Comparison of ENCODE assay signal across 17 cellular contexts in genomic region chr17:3773511-3773910, GRCh38. TPM values are rescaled to one million over a fixed set of nuclear protein-coding genes. Genes with fewer than 3 reads are reported as not detected.
DNase-seq lines count a peak whose midpoint lies in the region; ATAC-seq lines count a peak whose summit lies in the region.
"Had no signal": no experiment of that assay in that cellular context is flagged by ENCODE, and none has a peak within 500 bp of the region (broad histone marks: within the 10 kb centered on the region; RNA-seq: fewer than 3 reads in every experiment).

No MANE protein-coding gene starts in this region.

- H3K36me3 ChIP-seq in adipocyte (ENCODE audit: control insufficient read depth, insufficient read depth, low read length, severe bottlenecking), result no peaks in the 10 kb centered on the region

- H3K9me3 ChIP-seq in adipocyte (ENCODE audit: control insufficient read depth, low read length), result no peaks in the 10 kb centered on the region

- DNase-seq in A172 (ENCODE audit: low spot score) (peak; percentile 75), HS-27A (ENCODE audit: low read depth) (peak; percentile 15), adipocyte (ENCODE audit: low read depth) (peak; percentile 44), glomerular visceral epithelial cell (ENCODE audit: extremely low spot score) (peak; percentile 50), kidney glomerular epithelial cell (lab: John Stamatoyannopoulos, UW) (no peak)
- DNase-seq in effector CD8-positive, alpha-beta T cell (lab: John Stamatoyannopoulos, UW), result no peak
- DNase-seq: activated CD4-positive, alpha-beta T cell treated with anti-CD3 and anti-CD28 coated beads for 36 hours; activated naive CD8-positive, alpha-beta T cell treated with anti-CD3 and anti-CD28 coated beads for 36 hours; COR-L47; GF-D8; NCI-H146; NCI-H446 treated with DMSO at 0.1 percent for 48 hours; stimulated activated naive B cell treated with anti-CD40 and anti-IgM and Interleukin-4, amounts not matched to agents 10 μg/mL and 1 μg/mL and 100 μg/mL, for 72 hours had no signal

- no peak for ATAC-seq in GM21723 (IDR thresholded peaks at IDR 0.05; ENCODE audit: unreplicated experiment)
- no peak for ATAC-seq in GM21526 (IDR thresholded peaks at IDR 0.05; ENCODE audit: low FRiP score, unreplicated experiment)
- ATAC-seq: activated CD4-positive, alpha-beta T cell treated with anti-CD3 and anti-CD28 coated beads for 36 hours; sciatic nerve; stimulated activated naive B cell treated with anti-CD40 and anti-IgM and Interleukin-4, amounts not matched to agents 10 μg/mL and 1 μg/mL and 100 μg/mL, for 72 hours had no signal

- H3K9ac ChIP-seq in adipocyte (ENCODE audit: low read length), result no peak overlapping the region
- H3K9ac ChIP-seq: KMS-11 had no signal

- H3K27me3 ChIP-seq in adipocyte (replicated peaks; ENCODE audit: control insufficient read depth, insufficient read depth, low read length), result peaks cover 7% of the 10 kb centered on the region

- H3K4me3 ChIP-seq in adipocyte (ENCODE audit: low read length), result no peak overlapping the region

- H3K4me1 ChIP-seq in adipocyte (ENCODE audit: control insufficient read depth, insufficient read depth, low read length), result no peaks in the 10 kb centered on the region

RNA-seq across cellular contexts. Expression of gene ITGAE, which starts 27.5 kb away (rescaled TPM):
- 70.5 and 88.5 TPM in 2 replicates for total RNA-seq in A172 (2014; rRNA removed; shearing (Covaris generic))

RNA-seq across cellular contexts. Expression of gene HASPIN, which starts 49.8 kb away (rescaled TPM):
- 20.5 and 22.6 TPM in 2 replicates for total RNA-seq in A172 (2014; rRNA removed; shearing (Covaris generic))

Comparison
In these comparisons a context has a peak if more than half of its experiments do, and no peak if none do; other contexts are left out.
1. DNase-seq: peak in A172 (single experiment), HS-27A (single experiment), adipocyte (single experiment) and glomerular visceral epithelial cell (single experiment); none in effector CD8-positive, alpha-beta T cell (single experiment) and kidney glomerular epithelial cell (single experiment).